In genomic region chr10:116634126-116634975, GRCh38 we compare ENCODE assay signal across 22 cellular contexts. TPM values are rescaled to one million over a fixed set of nuclear protein-coding genes. Genes with fewer than 3 reads are reported as not detected.
A peak's percentile ranks its signal among the peaks of the same experiment; 100 is the strongest.
DNase-seq lines count a peak whose midpoint lies in the region; ATAC-seq and TF ChIP-seq lines count a peak whose summit lies in the region.
"Had no signal": no experiment of that assay in that cellular context is flagged by ENCODE, and none has a peak within 500 bp of the region (broad histone marks: within the 10 kb centered on the region; RNA-seq: fewer than 3 reads in every experiment).

No MANE protein-coding gene starts in this region.

- no peak overlapping the region for H3K4ac ChIP-seq in trophoblast cell (ENCODE audit: low read depth, low read length)

- intact Hi-C loops in body of pancreas (cut with DNase I), result no loop called here
- intact Hi-C loops in esophagus muscularis mucosa (cut with DNase I), result no loop called here
- intact Hi-C loops in adrenal gland (cut with DNase I), result loop anchor here in 1 of 2 donors (5.0 kb wide), 1 partner anchor 153 kb away; no protein-coding TSS in a partner anchor

- no peak overlapping the region for H3K9ac ChIP-seq in trophoblast cell (ENCODE audit: low read length)

- no peak overlapping the region for H2BK12ac ChIP-seq in trophoblast cell (ENCODE audit: low read length)

- no peak for TF ChIP-seq CTCF in body of pancreas (IDR thresholded peaks at IDR 0.05)
- no peak for TF ChIP-seq CTCF in esophagus muscularis mucosa (IDR thresholded peaks at IDR 0.05)
- no peak for TF ChIP-seq CTCF in adrenal gland (IDR thresholded peaks at IDR 0.05)

- H2BK5ac ChIP-seq in trophoblast cell (ENCODE audit: low read depth, low read length, poor library complexity), result no peak overlapping the region

- H3K14ac ChIP-seq in trophoblast cell (ENCODE audit: low read length), result no peak overlapping the region

- H3K27ac ChIP-seq in body of pancreas, result peak overlapping the region in 3 of 4 donors; percentile 10 to 51 (median 14)
- H3K27ac ChIP-seq in esophagus muscularis mucosa (replicated peaks in 1 of 4), result no peak overlapping the region
- no peak overlapping the region for H3K27ac ChIP-seq in trophoblast cell (ENCODE audit: low read depth, low read length)
- H3K27ac ChIP-seq in adrenal gland, result no peak overlapping the region

- TF ChIP-seq EP300 in esophagus muscularis mucosa (IDR thresholded peaks at IDR 0.05), result no peak

- no peak overlapping the region for H3K23ac ChIP-seq in trophoblast cell (ENCODE audit: low read length)

- no peak overlapping the region for H2BK120ac ChIP-seq in trophoblast cell (ENCODE audit: insufficient read depth, low read length, poor library complexity)

- peak in 2 of 3 donors; percentile 37 to 69 for TF ChIP-seq POLR2A in body of pancreas (IDR thresholded peaks at IDR 0.05)
- no peak for TF ChIP-seq POLR2A in esophagus muscularis mucosa (IDR thresholded peaks at IDR 0.05; ENCODE audit: low read depth)
- no peak for TF ChIP-seq POLR2A in adrenal gland (IDR thresholded peaks at IDR 0.05)

- H4K12ac ChIP-seq in trophoblast cell (ENCODE audit: low read depth, low read length), result no peak overlapping the region

- H2AFZ ChIP-seq in trophoblast cell (ENCODE audit: insufficient read depth, low read length, poor library complexity), result no peak overlapping the region

- H3K79me2 ChIP-seq in trophoblast cell (ENCODE audit: control insufficient read depth, insufficient read depth, low read length, poor library complexity), result no peaks in the 10 kb centered on the region

- no peak overlapping the region for H3K18ac ChIP-seq in trophoblast cell (ENCODE audit: low read length)

- 35 to 43% methylated on average over 11 of the region's 11 CpGs for WGBS in body of pancreas, 2 donors
- 87% methylated on average over 9 of the region's 11 CpGs for WGBS in esophagus muscularis mucosa
- WGBS in trophoblast cell (ENCODE audit: extremely low coverage, insufficient coverage, insufficient read length), result no CpG with 5 or more reads among the region's 11 CpGs
- WGBS in adrenal gland, 4 donors, result 87 to 90% (median 89%) methylated on average over 11 of the region's 11 CpGs

- H3K4me3 ChIP-seq in body of pancreas (no peak overlapping the region), esophagus muscularis mucosa (no peak overlapping the region), trophoblast cell (ENCODE audit: low read depth, low read length) (no peak overlapping the region), adrenal gland (no peak overlapping the region)

- peak overlapping the region; percentile 12 for H4K8ac ChIP-seq in trophoblast cell (ENCODE audit: low read depth, low read length)

- peak overlapping the region; percentile 48 for H4K91ac ChIP-seq in trophoblast cell (ENCODE audit: low read depth, low read length)

- H2AK5ac ChIP-seq in trophoblast cell (ENCODE audit: low read length), result no peak overlapping the region

- H3K27me3 ChIP-seq in body of pancreas (no peaks in the 10 kb centered on the region), esophagus muscularis mucosa (no peaks in the 10 kb centered on the region), trophoblast cell (ENCODE audit: insufficient read depth, low read length) (no peaks in the 10 kb centered on the region), adrenal gland (no peaks in the 10 kb centered on the region)
- H3K27me3 ChIP-seq: BE2C had no signal

- H3K4me1 ChIP-seq in body of pancreas (peaks cover 78% of the 10 kb centered on the region), esophagus muscularis mucosa (no peaks in the 10 kb centered on the region), trophoblast cell (ENCODE audit: control insufficient read depth in 1 of 2, insufficient read depth in 2 of 2, low read length in 2 of 2) (no peaks in the 10 kb centered on the region), adrenal gland (replicated peaks in 1 of 2) (no peaks in the 10 kb centered on the region)
- H3K4me1 ChIP-seq: BE2C had no signal

- peaks cover 0 to 11% of the 10 kb centered on the region in 2 donors for H3K36me3 ChIP-seq in body of pancreas (replicated peaks in 1 of 2; ENCODE audit: insufficient read depth in 1 of 2, low read depth in 2 of 2)
- H3K36me3 ChIP-seq in esophagus muscularis mucosa, result no peaks in the 10 kb centered on the region
- H3K36me3 ChIP-seq in trophoblast cell (ENCODE audit: control insufficient read depth in 1 of 2, insufficient read depth in 2 of 2, low read length in 2 of 2), result no peaks in the 10 kb centered on the region
- H3K36me3 ChIP-seq in adrenal gland (replicated peaks in 1 of 2), result no peaks in the 10 kb centered on the region
- H3K36me3 ChIP-seq: BE2C had no signal

- H3K79me1 ChIP-seq in trophoblast cell (ENCODE audit: low read length), result no peaks in the 10 kb centered on the region

- ATAC-seq in body of pancreas, result no peak
- ATAC-seq in left lobe of liver, result no peak

- no peaks in the 10 kb centered on the region for H3K9me3 ChIP-seq in body of pancreas
- H3K9me3 ChIP-seq in esophagus muscularis mucosa, result no peaks in the 10 kb centered on the region
- H3K9me3 ChIP-seq in trophoblast cell (ENCODE audit: insufficient read depth, low read depth, low read length), result no peaks in the 10 kb centered on the region
- no peaks in the 10 kb centered on the region for H3K9me3 ChIP-seq in adrenal gland (replicated peaks in 1 of 3)
- H3K9me3 ChIP-seq: BE2C had no signal

- peak; percentile 23 for DNase-seq in HPDE6-E6E7 (ENCODE audit: extremely low spot score)
- peak in 1 of 4 donors; percentile 15 for DNase-seq in body of pancreas
- DNase-seq in esophagus muscularis mucosa (ENCODE audit: extremely low spot score), result peak; percentile 66
- no peak for DNase-seq in trophoblast cell
- DNase-seq in left lobe of liver (ENCODE audit: low spot score), result no peak
- DNase-seq in adrenal gland, result no peak
- no peak for DNase-seq in activated CD4-positive, alpha-beta T cell treated with anti-CD3 and anti-CD28 coated beads, Interleukin-2, amount 50 U/mL, for 1 hour
- DNase-seq: BE2C, EL, HFFc6, KG1, MV-4-11, NCI-H1105 treated with DMSO at 0.1 percent for 48 hours, NCI-H1694, NCI-H2081 treated with DMSO at 0.1 percent for 48 hours, NCI-H2171 treated with DMSO at 0.1 percent for 48 hours, NCI-H446, NCI-H526, OCI-M1, Right ventricle myocardium superior had no signal

- H3K4me2 ChIP-seq in trophoblast cell (ENCODE audit: low read length), result no peak overlapping the region

RNA-seq across cellular contexts. Expression of gene PNLIPRP2, which starts 13.6 kb away (rescaled TPM):
- total RNA-seq in body of pancreas (1,000 to 10,000 TPM in 1 of 2 donors, 100 to 1,000 TPM in 1; 455 to 2,069 TPM), esophagus muscularis mucosa (not detected), left lobe of liver (0.88 TPM), adrenal gland (1 to 10 TPM in 1 of 8 donors, under 1 TPM in 2, not detected in 5; 0.84 to 1.1 (median 0.93) TPM)
- polyA plus RNA-seq in trophoblast cell (2013), result not detected in 2 replicates
- under 1 TPM in 2 of 3 donors, not detected in 1; 0.15 to 0.44 TPM for polyA plus RNA-seq in adrenal gland
- total RNA-seq: A673, HFFc6, Right ventricle myocardium superior had no signal

RNA-seq across cellular contexts. Expression of gene PNLIPRP1, which starts 43.6 kb away (rescaled TPM):
- total RNA-seq in body of pancreas (1,000 to 10,000 TPM; 3,318 to 4,534 TPM), esophagus muscularis mucosa (not detected), left lobe of liver (2.5 TPM), adrenal gland (1 to 10 TPM in 2 of 8 donors, under 1 TPM in 1, not detected in 5; 0.56 to 1.5 (median 1.4) TPM)
- polyA plus RNA-seq in trophoblast cell (2013), result not detected in 2 replicates
- polyA plus RNA-seq in adrenal gland, result under 1 TPM in 2 of 3 donors, not detected in 1; 0.24 to 0.88 TPM
- total RNA-seq: A673, HFFc6, Right ventricle myocardium superior, SK-MEL-5 had no signal

Comparison
In these comparisons a context has a peak if more than half of its experiments do, and no peak if none do; other contexts are left out.
1. DNase-seq: peak in HPDE6-E6E7 (single experiment) and esophagus muscularis mucosa (single experiment); none in trophoblast cell (0 of 2), left lobe of liver (single experiment), adrenal gland (0 of 7) and activated CD4-positive, alpha-beta T cell treated with anti-CD3 and anti-CD28 coated beads, Interleukin-2, amount 50 U/mL, for 1 hour (single experiment).
2. H3K27ac ChIP-seq: peak in body of pancreas (3 of 4); none in esophagus muscularis mucosa (0 of 4), trophoblast cell (single experiment) and adrenal gland (0 of 5).
3. POLR2A ChIP-seq: peak in body of pancreas (2 of 3); none in esophagus muscularis mucosa (single experiment) and adrenal gland (0 of 2).
4. RNA of gene PNLIPRP2, which starts 13.6 kb away (total RNA-seq): 455 to 2,069 TPM in body of pancreas; 0.88 TPM in left lobe of liver (single experiment), not detected in esophagus muscularis mucosa and 0.84 to 1.1 TPM in adrenal gland; every median in the first group is over 100 times any median in the second.
5. RNA of gene PNLIPRP1, which starts 43.6 kb away (total RNA-seq): 3,318 to 4,534 TPM in body of pancreas; 2.5 TPM in left lobe of liver (single experiment), not detected in esophagus muscularis mucosa and 0.56 to 1.5 TPM in adrenal gland; every median in the first group is over 100 times any median in the second.